Comparison of ENCODE assay signal across 1 cellular context in the genomic region with DNA sequence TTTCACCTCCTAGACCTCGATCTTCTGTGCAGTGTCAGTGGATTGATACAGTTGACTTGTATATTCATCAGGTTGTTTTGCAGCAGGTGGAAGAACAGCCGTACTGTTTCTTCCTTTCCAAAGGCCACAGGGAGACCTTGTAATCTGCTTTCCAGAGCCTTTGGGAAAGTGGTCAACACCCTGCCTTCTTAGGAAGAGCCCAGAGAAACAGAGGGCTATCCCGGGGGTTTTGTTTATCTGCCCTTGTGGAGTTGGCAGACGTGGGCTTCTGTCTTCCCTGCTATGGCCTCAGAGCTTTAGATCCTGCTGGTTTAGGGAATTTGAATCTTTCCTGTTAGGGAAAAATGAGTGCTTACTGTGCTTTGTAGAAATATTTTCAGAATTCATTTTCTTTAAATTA.
TF ChIP-seq lines count a peak whose summit lies in the region.

No MANE protein-coding gene starts in this region.

TF ChIP-seq in H1, 55 proteins besides CTCF, POLR2A, EP300 and RAD21 (continued from another document):
- TF ChIP-seq CEBPB (IDR thresholded peaks at IDR 0.05; ENCODE audit: low read depth, low read length) (no peak), SRF (IDR thresholded peaks at IDR 0.05; ENCODE audit: low read depth, low read length) (no peak), MAX (IDR thresholded peaks at IDR 0.05) (no peak), SP4 (IDR thresholded peaks at IDR 0.05; ENCODE audit: low read length) (no peak), ZNF274 (IDR thresholded peaks at IDR 0.05; ENCODE audit: borderline replicate concordance, extremely low read depth, low read length) (no peak), HDAC2 (IDR thresholded peaks at IDR 0.05; ENCODE audit: borderline replicate concordance in 1 of 2, low read depth in 2 of 2, low read length in 2 of 2) (no peak), SIX5 (IDR thresholded peaks at IDR 0.05; ENCODE audit: low read depth, low read length) (no peak), KDM5A (IDR thresholded peaks at IDR 0.05; ENCODE audit: low read length) (no peak), EZH2 (IDR thresholded peaks at IDR 0.05; ENCODE audit: low read depth, low read length, severe bottlenecking) (no peak)
